19 cellular contexts compared by ENCODE assay signal in genomic region chr9:93819905-93820304, GRCh38.
DNase-seq lines count a peak whose midpoint lies in the region; ATAC-seq, FAIRE-seq and TF ChIP-seq lines count a peak whose summit lies in the region.
"Had no signal": no experiment of that assay in that cellular context is flagged by ENCODE, and none has a peak within 500 bp of the region (broad histone marks: within the 10 kb centered on the region; RNA-seq: fewer than 3 reads in every experiment).

No MANE protein-coding gene starts in this region.

- no peak overlapping the region for H3K9ac ChIP-seq in SK-N-SH
- H3K9ac ChIP-seq: BLaER1 had no signal

- no peaks in the 10 kb centered on the region for H3K79me2 ChIP-seq in SK-N-SH (ENCODE audit: insufficient read depth)

- no peak for FAIRE-seq in urothelium cell line (lab: Jason Lieb, UNC)
- FAIRE-seq: A549, GM12892 had no signal

- TF ChIP-seq CTCF in SK-N-SH (IDR thresholded peaks at IDR 0.05) (no peak), GM13977 (IDR thresholded peaks at IDR 0.05; ENCODE audit: extremely low read depth, insufficient read depth, missing control alignments) (no peak)

- H3K27ac Mint-ChIP-seq in activated naive CD4-positive, alpha-beta T cell treated with anti-CD3 and anti-CD28 coated beads, Interleukin-2, amount 10 ng/mL, durations not matched to agents 7 days and 5 days, result no peak overlapping the region
- H3K27ac Mint-ChIP-seq: CD4-positive, alpha-beta memory T cell had no signal

- WGBS in SK-N-SH (ENCODE audit: low lambda C conversion rate), result 28% methylated on average over 5 of the region's 5 CpGs

- H3F3A ChIP-seq in SK-N-SH (replicated peaks; ENCODE audit: insufficient read depth), result no peaks in the 10 kb centered on the region

- in situ Hi-C loops in GM13977 (cut with MboI; ENCODE audit: low pct_unique_long_range_greater_than_20kb, low sequenced_read_pairs, unreplicated experiment), result no loop called here

- no peak overlapping the region for H3K4me3 Mint-ChIP-seq in activated naive CD4-positive, alpha-beta T cell treated with anti-CD3 and anti-CD28 coated beads, Interleukin-2, amount 10 ng/mL, durations not matched to agents 7 days and 5 days
- H3K4me3 Mint-ChIP-seq: CD14-positive monocyte; CD4-positive, alpha-beta memory T cell had no signal

- no peaks in the 10 kb centered on the region for H3K9me3 ChIP-seq in SK-N-SH
- H3K9me3 ChIP-seq: BLaER1, HAP-1 had no signal

- peak; percentile 3 for DNase-seq in SK-N-SH
- DNase-seq in GM13977 (ENCODE audit: low spot score), result peak; percentile 5
- DNase-seq in hepatic stellate cell (ENCODE audit: low spot score), result peak; percentile 1
- peak; percentile 1 for DNase-seq in urothelium cell line (ENCODE audit: low spot score)
- no peak for DNase-seq in dermis blood vessel endothelial cell
- no peak for DNase-seq in NCI-H345 (lab: John Stamatoyannopoulos, UW)
- DNase-seq in activated naive CD4-positive, alpha-beta T cell treated with anti-CD3 and anti-CD28 coated beads, Interleukin-2, amount 10 ng/mL, durations not matched to agents 7 days and 5 days, result no peak
- DNase-seq: CD4-positive, alpha-beta memory T cell; DMS 273 treated with DMSO at 0.1 percent for 48 hours; DND-41; EL; GOT3 had no signal

- no peak for TF ChIP-seq RAD21 in SK-N-SH (IDR thresholded peaks at IDR 0.05; ENCODE audit: low read length)

- no peaks in the 10 kb centered on the region for H3K4me1 Mint-ChIP-seq in activated naive CD4-positive, alpha-beta T cell treated with anti-CD3 and anti-CD28 coated beads, Interleukin-2, amount 10 ng/mL, durations not matched to agents 7 days and 5 days
- H3K4me1 Mint-ChIP-seq: CD14-positive monocyte; CD4-positive, alpha-beta memory T cell had no signal

- CTCF ChIA-PET in SK-N-SH (lab: Yijun Ruan, JAX), result interaction anchor here (0.6 to 1.4 kb wide), 8 partner anchors 8 to 200 kb away, joined by 3 to 5 read pairs (median 3); no protein-coding TSS in a partner anchor
- CTCF ChIA-PET in activated naive CD4-positive, alpha-beta T cell treated with anti-CD3 and anti-CD28 coated beads, Interleukin-2, amount 10 ng/mL, durations not matched to agents 7 days and 5 days (lab: Charles Lee), result no interaction called here

- H3K4me1 ChIP-seq in SK-N-SH (ENCODE audit: control insufficient read depth in 1 of 2, insufficient read depth in 2 of 2, low read depth in 1 of 2, low read length in 1 of 2), result no peaks in the 10 kb centered on the region
- H3K4me1 ChIP-seq: A549, HAP-1 had no signal

- ATAC-seq in SK-N-SH treated with all-trans-retinoic acid at 6 μM for 48 hours, result no peak

- no peak overlapping the region for H2AFZ ChIP-seq in SK-N-SH (ENCODE audit: low read depth)

- peaks cover 38% of the 10 kb centered on the region for H3K27me3 Mint-ChIP-seq in activated naive CD4-positive, alpha-beta T cell treated with anti-CD3 and anti-CD28 coated beads, Interleukin-2, amount 10 ng/mL, durations not matched to agents 7 days and 5 days

- no peaks in the 10 kb centered on the region for H3K36me3 ChIP-seq in SK-N-SH (replicated peaks in 1 of 2; ENCODE audit: control insufficient read depth in 1 of 2, insufficient read depth in 2 of 2, low read length in 1 of 2)
- H3K36me3 ChIP-seq: BLaER1, HAP-1 had no signal

- TF ChIP-seq EP300 in SK-N-SH (IDR thresholded peaks at IDR 0.05; ENCODE audit: borderline replicate concordance in 1 of 2, low read depth in 1 of 2, low read length in 1 of 2), result no peak

- H3K36me3 Mint-ChIP-seq in activated naive CD4-positive, alpha-beta T cell treated with anti-CD3 and anti-CD28 coated beads, Interleukin-2, amount 10 ng/mL, durations not matched to agents 7 days and 5 days, result no peaks in the 10 kb centered on the region
- H3K36me3 Mint-ChIP-seq: CD14-positive monocyte; CD4-positive, alpha-beta memory T cell had no signal

- no peak overlapping the region for H3K4me2 ChIP-seq in SK-N-SH
- H3K4me2 ChIP-seq: A549, BLaER1 had no signal

- no peaks in the 10 kb centered on the region for H3K27me3 ChIP-seq in SK-N-SH (ENCODE audit: insufficient read depth)
- H3K27me3 ChIP-seq: BLaER1 had no signal

- POLR2A ChIA-PET in SK-N-SH (lab: Yijun Ruan, JAX), result no interaction called here

- H3K4me3 ChIP-seq in SK-N-SH (ENCODE audit: low read depth in 2 of 2, low read length in 1 of 2), result no peak overlapping the region
- H3K4me3 ChIP-seq: A549, BLaER1, HAP-1 had no signal

- H3K9me2 ChIP-seq in SK-N-SH, result no peaks in the 10 kb centered on the region

- no peaks in the 10 kb centered on the region for H4K20me1 ChIP-seq in SK-N-SH (ENCODE audit: insufficient read depth)
- H4K20me1 ChIP-seq: BLaER1 had no signal

- no peaks in the 10 kb centered on the region for H3K9me3 Mint-ChIP-seq in activated naive CD4-positive, alpha-beta T cell treated with anti-CD3 and anti-CD28 coated beads, Interleukin-2, amount 10 ng/mL, durations not matched to agents 7 days and 5 days

- H3K27ac ChIP-seq in SK-N-SH (ENCODE audit: low read depth in 2 of 2, low read length in 1 of 2), result no peak overlapping the region
- H3K27ac ChIP-seq: 22Rv1, A549, BLaER1 had no signal

TF ChIP-seq in SK-N-SH, 30 proteins besides CTCF, POLR2A, EP300 and RAD21 (continues in another document):
- TF ChIP-seq RCOR1 (IDR thresholded peaks at IDR 0.05; ENCODE audit: low read length), result no peak
- no peak for TF ChIP-seq GABPA (IDR thresholded peaks at IDR 0.05; ENCODE audit: low read depth)
- TF ChIP-seq NFIC (IDR thresholded peaks at IDR 0.05; ENCODE audit: borderline replicate concordance), result no peak
- TF ChIP-seq, protein P1, sequence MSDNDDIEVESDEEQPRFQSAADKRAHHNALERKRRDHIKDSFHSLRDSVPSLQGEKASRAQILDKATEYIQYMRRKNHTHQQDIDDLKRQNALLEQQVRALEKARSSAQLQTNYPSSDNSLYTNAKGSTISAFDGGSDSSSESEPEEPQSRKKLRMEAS (IDR thresholded peaks at IDR 0.05; ENCODE audit: low read depth), result no peak
- no peak for TF ChIP-seq REST (IDR thresholded peaks at IDR 0.05; ENCODE audit: low read depth, low read length)
- TF ChIP-seq TCF12 (IDR thresholded peaks at IDR 0.05), result no peak
- no peak for TF ChIP-seq TAF1 (IDR thresholded peaks at IDR 0.05; ENCODE audit: borderline replicate concordance, low read depth, low read length)

TF ChIP-seq in SK-N-SH treated with all-trans-retinoic acid at 6 μM for 48 hours, 23 proteins besides CTCF, POLR2A, EP300 and RAD21 (continues in another document):
- TF ChIP-seq SNAI2 (CRISPR knock-in tag; IDR thresholded peaks at IDR 0.05), result no peak
- no peak for TF ChIP-seq CREB5 (CRISPR knock-in tag; IDR thresholded peaks at IDR 0.05; ENCODE audit: low read depth)
- no peak for TF ChIP-seq ZFP3 (CRISPR knock-in tag; IDR thresholded peaks at IDR 0.05)
- TF ChIP-seq PPARA (CRISPR knock-in tag; IDR thresholded peaks at IDR 0.05; ENCODE audit: borderline replicate concordance), result no peak
- no peak for TF ChIP-seq ZNF8 (CRISPR knock-in tag; IDR thresholded peaks at IDR 0.05)
- no peak for TF ChIP-seq ESRRG (CRISPR knock-in tag; IDR thresholded peaks at IDR 0.05)
- TF ChIP-seq ZNF565 (CRISPR knock-in tag; conservative IDR thresholded peaks at IDR 0.05; ENCODE audit: low read depth), result no peak
- TF ChIP-seq CSRNP3 (CRISPR knock-in tag; IDR thresholded peaks at IDR 0.05), result no peak
- no peak for TF ChIP-seq ZFP30 (CRISPR knock-in tag; IDR thresholded peaks at IDR 0.05)
- TF ChIP-seq, protein P2, sequence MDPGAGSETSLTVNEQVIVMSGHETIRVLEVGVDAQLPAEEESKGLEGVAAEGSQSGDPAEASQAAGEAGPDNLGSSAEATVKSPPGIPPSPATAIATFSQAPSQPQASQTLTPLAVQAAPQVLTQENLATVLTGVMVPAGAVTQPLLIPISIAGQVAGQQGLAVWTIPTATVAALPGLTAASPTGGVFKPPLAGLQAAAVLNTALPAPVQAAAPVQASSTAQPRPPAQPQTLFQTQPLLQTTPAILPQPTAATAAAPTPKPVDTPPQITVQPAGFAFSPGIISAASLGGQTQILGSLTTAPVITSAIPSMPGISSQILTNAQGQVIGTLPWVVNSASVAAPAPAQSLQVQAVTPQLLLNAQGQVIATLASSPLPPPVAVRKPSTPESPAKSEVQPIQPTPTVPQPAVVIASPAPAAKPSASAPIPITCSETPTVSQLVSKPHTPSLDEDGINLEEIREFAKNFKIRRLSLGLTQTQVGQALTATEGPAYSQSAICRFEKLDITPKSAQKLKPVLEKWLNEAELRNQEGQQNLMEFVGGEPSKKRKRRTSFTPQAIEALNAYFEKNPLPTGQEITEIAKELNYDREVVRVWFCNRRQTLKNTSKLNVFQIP (CRISPR knock-in tag; IDR thresholded peaks at IDR 0.05; ENCODE audit: borderline replicate concordance, low read depth), result no peak
- TF ChIP-seq ISL1 (CRISPR knock-in tag; IDR thresholded peaks at IDR 0.05), result no peak
- TF ChIP-seq TCF4 (CRISPR knock-in tag; IDR thresholded peaks at IDR 0.05; ENCODE audit: borderline replicate concordance), result no peak
- TF ChIP-seq OSR1 (CRISPR knock-in tag; IDR thresholded peaks at IDR 0.05), result no peak

Comparison
In these comparisons a context has a peak if more than half of its experiments do, and no peak if none do; other contexts are left out.
1. DNase-seq: peak in SK-N-SH (single experiment), GM13977 (single experiment), hepatic stellate cell (single experiment) and urothelium cell line (single experiment); none in dermis blood vessel endothelial cell (single experiment), NCI-H345 (single experiment) and activated naive CD4-positive, alpha-beta T cell treated with anti-CD3 and anti-CD28 coated beads, Interleukin-2, amount 10 ng/mL, durations not matched to agents 7 days and 5 days (single experiment).